1 cellular context compared by ENCODE assay signal in genomic region chr14:99244299-99244959, GRCh38.
TF ChIP-seq lines count a peak whose summit lies in the region.

No MANE protein-coding gene starts in this region.

TF ChIP-seq in WTC11, 78 proteins besides CTCF, POLR2A, EP300 and RAD21 (continued from another document):
- TF ChIP-seq, protein P1, sequence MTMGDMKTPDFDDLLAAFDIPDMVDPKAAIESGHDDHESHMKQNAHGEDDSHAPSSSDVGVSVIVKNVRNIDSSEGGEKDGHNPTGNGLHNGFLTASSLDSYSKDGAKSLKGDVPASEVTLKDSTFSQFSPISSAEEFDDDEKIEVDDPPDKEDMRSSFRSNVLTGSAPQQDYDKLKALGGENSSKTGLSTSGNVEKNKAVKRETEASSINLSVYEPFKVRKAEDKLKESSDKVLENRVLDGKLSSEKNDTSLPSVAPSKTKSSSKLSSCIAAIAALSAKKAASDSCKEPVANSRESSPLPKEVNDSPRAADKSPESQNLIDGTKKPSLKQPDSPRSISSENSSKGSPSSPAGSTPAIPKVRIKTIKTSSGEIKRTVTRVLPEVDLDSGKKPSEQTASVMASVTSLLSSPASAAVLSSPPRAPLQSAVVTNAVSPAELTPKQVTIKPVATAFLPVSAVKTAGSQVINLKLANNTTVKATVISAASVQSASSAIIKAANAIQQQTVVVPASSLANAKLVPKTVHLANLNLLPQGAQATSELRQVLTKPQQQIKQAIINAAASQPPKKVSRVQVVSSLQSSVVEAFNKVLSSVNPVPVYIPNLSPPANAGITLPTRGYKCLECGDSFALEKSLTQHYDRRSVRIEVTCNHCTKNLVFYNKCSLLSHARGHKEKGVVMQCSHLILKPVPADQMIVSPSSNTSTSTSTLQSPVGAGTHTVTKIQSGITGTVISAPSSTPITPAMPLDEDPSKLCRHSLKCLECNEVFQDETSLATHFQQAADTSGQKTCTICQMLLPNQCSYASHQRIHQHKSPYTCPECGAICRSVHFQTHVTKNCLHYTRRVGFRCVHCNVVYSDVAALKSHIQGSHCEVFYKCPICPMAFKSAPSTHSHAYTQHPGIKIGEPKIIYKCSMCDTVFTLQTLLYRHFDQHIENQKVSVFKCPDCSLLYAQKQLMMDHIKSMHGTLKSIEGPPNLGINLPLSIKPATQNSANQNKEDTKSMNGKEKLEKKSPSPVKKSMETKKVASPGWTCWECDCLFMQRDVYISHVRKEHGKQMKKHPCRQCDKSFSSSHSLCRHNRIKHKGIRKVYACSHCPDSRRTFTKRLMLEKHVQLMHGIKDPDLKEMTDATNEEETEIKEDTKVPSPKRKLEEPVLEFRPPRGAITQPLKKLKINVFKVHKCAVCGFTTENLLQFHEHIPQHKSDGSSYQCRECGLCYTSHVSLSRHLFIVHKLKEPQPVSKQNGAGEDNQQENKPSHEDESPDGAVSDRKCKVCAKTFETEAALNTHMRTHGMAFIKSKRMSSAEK (CRISPR knock-in tag; IDR thresholded peaks at IDR 0.05; ENCODE audit: borderline replicate concordance): no peak
- no peak for TF ChIP-seq SP1 (CRISPR knock-in tag; conservative IDR thresholded peaks at IDR 0.05)
- TF ChIP-seq JUN (CRISPR knock-in tag; IDR thresholded peaks at IDR 0.05): no peak
- no peak for TF ChIP-seq CREM (CRISPR knock-in tag; IDR thresholded peaks at IDR 0.05)
- no peak for TF ChIP-seq ZNF138 (CRISPR knock-in tag; conservative IDR thresholded peaks at IDR 0.05)
- no peak for TF ChIP-seq HMGA2 (CRISPR knock-in tag; IDR thresholded peaks at IDR 0.05)
